In genomic region chr11:82969811-82970210, GRCh38 we compare ENCODE assay signal across 11 cellular contexts.
A peak's percentile ranks its signal among the peaks of the same experiment; 100 is the strongest.
DNase-seq lines count a peak whose midpoint lies in the region; ATAC-seq, FAIRE-seq and TF ChIP-seq lines count a peak whose summit lies in the region.
"Had no signal": no experiment of that assay in that cellular context is flagged by ENCODE, and none has a peak within 500 bp of the region (broad histone marks: within the 10 kb centered on the region; RNA-seq: fewer than 3 reads in every experiment).

No MANE protein-coding gene starts in this region.

- POLR2A ChIA-PET in HepG2 (lab: Yijun Ruan, JAX), result no interaction called here

- H3K27ac ChIP-seq in mucosa of rectum (ENCODE audit: low read depth in 2 of 2, low read length in 2 of 2) (peak overlapping the region; percentile 37 to 49), HepG2 (ENCODE audit: extremely low read length, insufficient read depth, low read length) (no peak overlapping the region)

- no peaks in the 10 kb centered on the region for H3K79me2 ChIP-seq in HepG2 (ENCODE audit: insufficient read depth, low read length)

- no peak overlapping the region for H3K4me2 ChIP-seq in HepG2 (ENCODE audit: low read depth, low read length)

- H3K9me3 ChIP-seq in mucosa of rectum (ENCODE audit: control insufficient read depth in 2 of 2, low read length in 2 of 2) (no peaks in the 10 kb centered on the region), HepG2 (ENCODE audit: low read length) (no peaks in the 10 kb centered on the region)

- no peak for DNase-seq in globus pallidus (ENCODE audit: low spot score)
- no peak for DNase-seq in occipital lobe (lab: John Stamatoyannopoulos, UW)
- DNase-seq in HepG2 (ENCODE audit: low spot score), result no peak
- DNase-seq: amygdala, erythroblast had no signal

- H2AFZ ChIP-seq in HepG2 (ENCODE audit: low read length), result no peak overlapping the region

- no peak for TF ChIP-seq CTCF in HepG2 (CRISPR knock-in tag; IDR thresholded peaks at IDR 0.05)

- ATAC-seq in GM18868 (IDR thresholded peaks at IDR 0.05; ENCODE audit: unreplicated experiment) (peak; percentile 91), GM21526 (IDR thresholded peaks at IDR 0.05; ENCODE audit: low FRiP score, unreplicated experiment) (peak; percentile 96), HG03159 (IDR thresholded peaks at IDR 0.05; ENCODE audit: unreplicated experiment) (peak; percentile 96), HepG2 (no peak)
- ATAC-seq: sciatic nerve had no signal

- H3K27me3 ChIP-seq in mucosa of rectum (ENCODE audit: control insufficient read depth in 2 of 2, insufficient read depth in 2 of 2, low read length in 2 of 2) (no peaks in the 10 kb centered on the region), HepG2 (ENCODE audit: control insufficient read depth in 1 of 2, insufficient read depth in 2 of 2, low read length in 2 of 2) (no peaks in the 10 kb centered on the region; a peak in 1 of 5 replicates)

- in situ Hi-C loops in HepG2 (cut with HindIII; ENCODE audit: extremely low pct_ligation_motif_present, low pct_unique_long_range_greater_than_20kb), result no loop called here

- BruUV-seq in HepG2 (replicated peaks; lab: Mats Ljungman, UMichigan), result no TSS peak

- no peak for TF ChIP-seq EP300 in HepG2 (IDR thresholded peaks at IDR 0.05; ENCODE audit: low read depth in 2 of 2, low read length in 2 of 2)
- TF ChIP-seq EP300 in HepG2 (CRISPR knock-in tag; IDR thresholded peaks at IDR 0.05; ENCODE audit: borderline replicate concordance), result no peak

- no peak overlapping the region for H3K9ac ChIP-seq in mucosa of rectum (ENCODE audit: low read depth in 1 of 2, low read length in 2 of 2)
- no peak overlapping the region for H3K9ac ChIP-seq in HepG2 (ENCODE audit: insufficient read depth, low read depth, low read length)

- CTCF ChIA-PET in HepG2 (lab: Yijun Ruan, JAX; ENCODE audit: low intra/inter-chr PET ratio, low total read pairs), result no interaction called here

- no peaks in the 10 kb centered on the region for H4K20me1 ChIP-seq in HepG2 (ENCODE audit: insufficient read depth, low read length)

- intact Hi-C loops in HepG2 (cut with micrococcal nuclease; ENCODE audit: unreplicated experiment), result no loop called here

- H3K4me3 ChIP-seq in mucosa of rectum (ENCODE audit: low read length in 2 of 2) (no peak overlapping the region), HepG2 (replicated peaks in 1 of 3; ENCODE audit: insufficient read depth in 1 of 3, low read depth in 2 of 3, low read length in 3 of 3) (no peak overlapping the region)

- H3K4me1 ChIP-seq in mucosa of rectum (ENCODE audit: control insufficient read depth in 2 of 2, insufficient read depth in 2 of 2, low read length in 2 of 2) (no peaks in the 10 kb centered on the region), HepG2 (ENCODE audit: insufficient read depth, low read length) (peaks cover 14% of the 10 kb centered on the region)

- H3K36me3 ChIP-seq in mucosa of rectum (ENCODE audit: control insufficient read depth in 2 of 2, insufficient read depth in 2 of 2, low read length in 2 of 2) (no peaks in the 10 kb centered on the region), HepG2 (replicated peaks in 1 of 2; ENCODE audit: control insufficient read depth in 1 of 2, insufficient read depth in 2 of 2, low read length in 2 of 2) (no peaks in the 10 kb centered on the region)

- FAIRE-seq in HepG2 (lab: Jason Lieb, UNC), result no peak
- FAIRE-seq: keratinocyte had no signal

- TF ChIP-seq RAD21 in HepG2 (CRISPR knock-in tag; IDR thresholded peaks at IDR 0.05), result no peak

- 57% methylated on average over 4 of the region's 4 CpGs for WGBS in HepG2 (ENCODE audit: low lambda C conversion rate)

- TF ChIP-seq POLR2A in HepG2 (IDR thresholded peaks at IDR 0.05; ENCODE audit: insufficient read depth in 1 of 2, low read depth in 2 of 2, low read length in 2 of 2), result no peak

TF ChIP-seq in HepG2, 621 proteins besides CTCF, POLR2A, EP300 and RAD21 (continues in another document):
- TF ChIP-seq ZNF282 (IDR thresholded peaks at IDR 0.05; ENCODE audit: partially characterized antibody) (no peak), MLXIP (CRISPR knock-in tag; IDR thresholded peaks at IDR 0.05; ENCODE audit: borderline replicate concordance) (no peak), ZMYM4 (CRISPR knock-in tag; IDR thresholded peaks at IDR 0.05) (no peak), NFKB2 (CRISPR knock-in tag; IDR thresholded peaks at IDR 0.05; ENCODE audit: borderline replicate concordance) (no peak), ZNF224 (CRISPR knock-in tag; IDR thresholded peaks at IDR 0.05) (no peak), SP1 (IDR thresholded peaks at IDR 0.05) (no peak), SP1 (CRISPR knock-in tag; IDR thresholded peaks at IDR 0.05) (no peak), NBN (conservative IDR thresholded peaks at IDR 0.05) (no peak), BATF2 (CRISPR knock-in tag; IDR thresholded peaks at IDR 0.05) (no peak), ATF3 (CRISPR knock-in tag; IDR thresholded peaks at IDR 0.05) (no peak)
